ENCODE assay signal across 34 cellular contexts in genomic region chr17:32879143-32879542, GRCh38.
"Had no signal": no experiment of that assay in that cellular context is flagged by ENCODE, and none has a peak within 500 bp of the region (broad histone marks: within the 10 kb centered on the region; RNA-seq: fewer than 3 reads in every experiment).

No MANE protein-coding gene starts in this region.

- H3K4me2 ChIP-seq: KMS-11 had no signal

- H3K9ac ChIP-seq: KMS-11 had no signal

- H3K9me3 ChIP-seq: MG63 had no signal

- H3K36me3 ChIP-seq: MG63 had no signal

- H3K4me3 ChIP-seq: MG63 had no signal

- DNase-seq: Karpas-422, Kasumi-1, MG63, MM.1S, MV-4-11, NCI-H1048, NCI-H1092, NCI-H1092 treated with DMSO at 0.1 percent for 48 hours, NCI-H1105, NCI-H1105 treated with DMSO at 0.1 percent for 48 hours, NCI-H1417, NCI-H1417 treated with DMSO at 0.1 percent for 48 hours, NCI-H1436, NCI-H1436 treated with DMSO at 0.1 percent for 48 hours, NCI-H146, NCI-H1694, NCI-H1694 treated with DMSO at 0.1 percent for 48 hours, NCI-H187, NCI-H187 treated with DMSO at 0.1 percent for 48 hours, NCI-H1930, NCI-H2029, NCI-H2029 treated with DMSO at 0.1 percent for 48 hours, NCI-H2081, NCI-H2081 treated with DMSO at 0.1 percent for 48 hours, NCI-H2107, NCI-H2171, NCI-H2171 treated with DMSO at 0.1 percent for 48 hours, NCI-H2227 treated with DMSO at 0.1 percent for 48 hours, NCI-H226, NCI-H345, NCI-H446 treated with DMSO at 0.1 percent for 48 hours, NCI-H510A, NCI-H510A treated with DMSO at 0.1 percent for 48 hours had no signal

- H3K27ac ChIP-seq: KMS-11 had no signal
